Comparison of ENCODE assay signal across 7 cellular contexts in the genomic region with DNA sequence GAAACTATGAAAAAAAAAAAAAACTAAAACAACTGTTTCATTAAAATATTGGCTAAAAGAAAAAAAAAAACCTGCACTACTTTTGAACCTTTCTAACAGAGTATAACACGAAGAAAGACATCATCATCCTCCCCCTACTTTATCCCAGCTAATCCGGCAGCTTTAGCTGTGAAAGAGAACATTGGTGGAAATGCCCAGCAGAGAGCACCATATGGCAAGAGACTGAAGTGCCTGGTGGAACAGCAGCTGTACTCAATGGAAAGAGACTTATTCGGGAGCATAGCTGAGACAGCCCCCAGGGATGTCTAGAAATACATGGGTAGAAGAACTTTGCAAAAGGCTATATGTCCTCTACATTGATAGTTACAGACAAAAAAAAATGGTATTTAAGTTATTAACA. TPM values are rescaled to one million over a fixed set of nuclear protein-coding genes. Genes with fewer than 3 reads are reported as not detected.
DNase-seq lines count a peak whose midpoint lies in the region; ATAC-seq and TF ChIP-seq lines count a peak whose summit lies in the region.

No MANE protein-coding gene starts in this region.

- H3K9me3 Mint-ChIP-seq in osteocyte (ENCODE audit: unreplicated experiment): peaks cover 6% of the 10 kb centered on the region

- H3K27ac Mint-ChIP-seq in osteocyte (ENCODE audit: unreplicated experiment): no peak overlapping the region

- DNase-seq in NCI-H2171 (lab: John Stamatoyannopoulos, UW) (peak; percentile 22), dermis blood vessel endothelial cell (peak; percentile 25), osteocyte (ENCODE audit: extremely low spot score, unreplicated experiment) (no peak), T-helper 9 cell (no peak), NOMO-1 (lab: John Stamatoyannopoulos, UW; ENCODE audit: unreplicated experiment in 2 of 2) (no peak)

- ATAC-seq in HG03175 (IDR thresholded peaks at IDR 0.05; ENCODE audit: unreplicated experiment): no peak

- H3K4me1 Mint-ChIP-seq in osteocyte (ENCODE audit: unreplicated experiment): no peaks in the 10 kb centered on the region

- TF ChIP-seq CTCF in GM12873 (IDR thresholded peaks at IDR 0.05; ENCODE audit: insufficient read depth, low read depth, low read length, missing control alignments) (peak; percentile 14), osteocyte (IDR thresholded peaks at IDR 0.05) (peak; percentile 44)

- no peaks in the 10 kb centered on the region for H3K36me3 Mint-ChIP-seq in osteocyte (ENCODE audit: unreplicated experiment)

- H3K27me3 Mint-ChIP-seq in osteocyte (ENCODE audit: unreplicated experiment): peaks cover 23% of the 10 kb centered on the region

- no peak overlapping the region for H3K4me3 Mint-ChIP-seq in osteocyte (ENCODE audit: unreplicated experiment)

RNA-seq across cellular contexts. Expression of gene STPG2, which starts 30.3 kb away (rescaled TPM):
- total RNA-seq in dermis blood vessel endothelial cell (0.17 TPM in 1 of 2 replicates, not detected in the other), osteocyte (not detected in 2 replicates)

Comparison
In these comparisons a context has a peak if more than half of its experiments do, and no peak if none do; other contexts are left out.
1. DNase-seq: peak in NCI-H2171 (single experiment) and dermis blood vessel endothelial cell (single experiment); none in osteocyte (single experiment), T-helper 9 cell (single experiment) and NOMO-1 (0 of 2).